ENCODE assay signal across 2 cellular contexts in the genomic region with DNA sequence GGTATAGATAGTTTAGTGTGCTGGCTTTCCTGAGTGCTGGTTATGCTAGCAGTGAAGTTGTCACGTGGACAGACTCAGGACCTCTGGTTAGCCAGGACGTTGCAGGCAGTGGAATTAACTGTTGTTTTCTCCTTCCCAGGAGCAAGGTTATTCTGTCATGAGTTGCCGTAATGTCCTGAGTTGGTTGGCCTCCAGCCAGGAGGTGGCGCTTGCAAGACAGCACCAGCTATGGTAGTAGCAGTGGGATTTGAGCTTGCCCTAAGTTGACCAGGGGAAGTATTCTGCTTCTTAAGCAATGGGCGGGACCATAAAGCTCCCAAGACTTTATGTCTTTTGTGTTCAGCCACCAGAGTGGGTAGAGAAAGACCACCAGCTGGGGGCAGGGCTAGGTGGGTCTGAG.
TF ChIP-seq lines count a peak whose summit lies in the region.

No MANE protein-coding gene starts in this region.

TF ChIP-seq in HepG2, 621 proteins besides CTCF, POLR2A, EP300 and RAD21:
- TF ChIP-seq ZBTB25 (CRISPR knock-in tag; IDR thresholded peaks at IDR 0.05): no peak
- TF ChIP-seq, protein P1, sequence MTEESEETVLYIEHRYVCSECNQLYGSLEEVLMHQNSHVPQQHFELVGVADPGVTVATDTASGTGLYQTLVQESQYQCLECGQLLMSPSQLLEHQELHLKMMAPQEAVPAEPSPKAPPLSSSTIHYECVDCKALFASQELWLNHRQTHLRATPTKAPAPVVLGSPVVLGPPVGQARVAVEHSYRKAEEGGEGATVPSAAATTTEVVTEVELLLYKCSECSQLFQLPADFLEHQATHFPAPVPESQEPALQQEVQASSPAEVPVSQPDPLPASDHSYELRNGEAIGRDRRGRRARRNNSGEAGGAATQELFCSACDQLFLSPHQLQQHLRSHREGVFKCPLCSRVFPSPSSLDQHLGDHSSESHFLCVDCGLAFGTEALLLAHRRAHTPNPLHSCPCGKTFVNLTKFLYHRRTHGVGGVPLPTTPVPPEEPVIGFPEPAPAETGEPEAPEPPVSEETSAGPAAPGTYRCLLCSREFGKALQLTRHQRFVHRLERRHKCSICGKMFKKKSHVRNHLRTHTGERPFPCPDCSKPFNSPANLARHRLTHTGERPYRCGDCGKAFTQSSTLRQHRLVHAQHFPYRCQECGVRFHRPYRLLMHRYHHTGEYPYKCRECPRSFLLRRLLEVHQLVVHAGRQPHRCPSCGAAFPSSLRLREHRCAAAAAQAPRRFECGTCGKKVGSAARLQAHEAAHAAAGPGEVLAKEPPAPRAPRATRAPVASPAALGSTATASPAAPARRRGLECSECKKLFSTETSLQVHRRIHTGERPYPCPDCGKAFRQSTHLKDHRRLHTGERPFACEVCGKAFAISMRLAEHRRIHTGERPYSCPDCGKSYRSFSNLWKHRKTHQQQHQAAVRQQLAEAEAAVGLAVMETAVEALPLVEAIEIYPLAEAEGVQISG (CRISPR knock-in tag; IDR thresholded peaks at IDR 0.05): peak; percentile 28; the same call in 1 of the 2 replicates

TF ChIP-seq in WTC11, 78 proteins besides CTCF, POLR2A, EP300 and RAD21:
- no peak for TF ChIP-seq HMGXB4 (CRISPR knock-in tag; IDR thresholded peaks at IDR 0.05)
- no peak for TF ChIP-seq NR1H2 (CRISPR knock-in tag; IDR thresholded peaks at IDR 0.05)
- no peak for TF ChIP-seq ZBTB43 (CRISPR knock-in tag; IDR thresholded peaks at IDR 0.05)
- TF ChIP-seq CREM (CRISPR knock-in tag; IDR thresholded peaks at IDR 0.05): no peak
- no peak for TF ChIP-seq EMX1 (CRISPR knock-in tag; IDR thresholded peaks at IDR 0.05)
- no peak for TF ChIP-seq ZNF317 (CRISPR knock-in tag; IDR thresholded peaks at IDR 0.05; ENCODE audit: borderline replicate concordance, low read depth)
- TF ChIP-seq, protein P2, sequence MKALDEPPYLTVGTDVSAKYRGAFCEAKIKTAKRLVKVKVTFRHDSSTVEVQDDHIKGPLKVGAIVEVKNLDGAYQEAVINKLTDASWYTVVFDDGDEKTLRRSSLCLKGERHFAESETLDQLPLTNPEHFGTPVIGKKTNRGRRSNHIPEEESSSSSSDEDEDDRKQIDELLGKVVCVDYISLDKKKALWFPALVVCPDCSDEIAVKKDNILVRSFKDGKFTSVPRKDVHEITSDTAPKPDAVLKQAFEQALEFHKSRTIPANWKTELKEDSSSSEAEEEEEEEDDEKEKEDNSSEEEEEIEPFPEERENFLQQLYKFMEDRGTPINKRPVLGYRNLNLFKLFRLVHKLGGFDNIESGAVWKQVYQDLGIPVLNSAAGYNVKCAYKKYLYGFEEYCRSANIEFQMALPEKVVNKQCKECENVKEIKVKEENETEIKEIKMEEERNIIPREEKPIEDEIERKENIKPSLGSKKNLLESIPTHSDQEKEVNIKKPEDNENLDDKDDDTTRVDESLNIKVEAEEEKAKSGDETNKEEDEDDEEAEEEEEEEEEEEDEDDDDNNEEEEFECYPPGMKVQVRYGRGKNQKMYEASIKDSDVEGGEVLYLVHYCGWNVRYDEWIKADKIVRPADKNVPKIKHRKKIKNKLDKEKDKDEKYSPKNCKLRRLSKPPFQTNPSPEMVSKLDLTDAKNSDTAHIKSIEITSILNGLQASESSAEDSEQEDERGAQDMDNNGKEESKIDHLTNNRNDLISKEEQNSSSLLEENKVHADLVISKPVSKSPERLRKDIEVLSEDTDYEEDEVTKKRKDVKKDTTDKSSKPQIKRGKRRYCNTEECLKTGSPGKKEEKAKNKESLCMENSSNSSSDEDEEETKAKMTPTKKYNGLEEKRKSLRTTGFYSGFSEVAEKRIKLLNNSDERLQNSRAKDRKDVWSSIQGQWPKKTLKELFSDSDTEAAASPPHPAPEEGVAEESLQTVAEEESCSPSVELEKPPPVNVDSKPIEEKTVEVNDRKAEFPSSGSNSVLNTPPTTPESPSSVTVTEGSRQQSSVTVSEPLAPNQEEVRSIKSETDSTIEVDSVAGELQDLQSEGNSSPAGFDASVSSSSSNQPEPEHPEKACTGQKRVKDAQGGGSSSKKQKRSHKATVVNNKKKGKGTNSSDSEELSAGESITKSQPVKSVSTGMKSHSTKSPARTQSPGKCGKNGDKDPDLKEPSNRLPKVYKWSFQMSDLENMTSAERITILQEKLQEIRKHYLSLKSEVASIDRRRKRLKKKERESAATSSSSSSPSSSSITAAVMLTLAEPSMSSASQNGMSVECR (CRISPR knock-in tag; IDR thresholded peaks at IDR 0.05; ENCODE audit: borderline replicate concordance): no peak
- TF ChIP-seq, protein P3, sequence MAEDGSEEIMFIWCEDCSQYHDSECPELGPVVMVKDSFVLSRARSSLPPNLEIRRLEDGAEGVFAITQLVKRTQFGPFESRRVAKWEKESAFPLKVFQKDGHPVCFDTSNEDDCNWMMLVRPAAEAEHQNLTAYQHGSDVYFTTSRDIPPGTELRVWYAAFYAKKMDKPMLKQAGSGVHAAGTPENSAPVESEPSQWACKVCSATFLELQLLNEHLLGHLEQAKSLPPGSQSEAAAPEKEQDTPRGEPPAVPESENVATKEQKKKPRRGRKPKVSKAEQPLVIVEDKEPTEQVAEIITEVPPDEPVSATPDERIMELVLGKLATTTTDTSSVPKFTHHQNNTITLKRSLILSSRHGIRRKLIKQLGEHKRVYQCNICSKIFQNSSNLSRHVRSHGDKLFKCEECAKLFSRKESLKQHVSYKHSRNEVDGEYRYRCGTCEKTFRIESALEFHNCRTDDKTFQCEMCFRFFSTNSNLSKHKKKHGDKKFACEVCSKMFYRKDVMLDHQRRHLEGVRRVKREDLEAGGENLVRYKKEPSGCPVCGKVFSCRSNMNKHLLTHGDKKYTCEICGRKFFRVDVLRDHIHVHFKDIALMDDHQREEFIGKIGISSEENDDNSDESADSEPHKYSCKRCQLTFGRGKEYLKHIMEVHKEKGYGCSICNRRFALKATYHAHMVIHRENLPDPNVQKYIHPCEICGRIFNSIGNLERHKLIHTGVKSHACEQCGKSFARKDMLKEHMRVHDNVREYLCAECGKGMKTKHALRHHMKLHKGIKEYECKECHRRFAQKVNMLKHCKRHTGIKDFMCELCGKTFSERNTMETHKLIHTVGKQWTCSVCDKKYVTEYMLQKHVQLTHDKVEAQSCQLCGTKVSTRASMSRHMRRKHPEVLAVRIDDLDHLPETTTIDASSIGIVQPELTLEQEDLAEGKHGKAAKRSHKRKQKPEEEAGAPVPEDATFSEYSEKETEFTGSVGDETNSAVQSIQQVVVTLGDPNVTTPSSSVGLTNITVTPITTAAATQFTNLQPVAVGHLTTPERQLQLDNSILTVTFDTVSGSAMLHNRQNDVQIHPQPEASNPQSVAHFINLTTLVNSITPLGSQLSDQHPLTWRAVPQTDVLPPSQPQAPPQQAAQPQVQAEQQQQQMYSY (CRISPR knock-in tag; IDR thresholded peaks at IDR 0.05): no peak
- TF ChIP-seq CBFB (CRISPR knock-in tag; IDR thresholded peaks at IDR 0.05; ENCODE audit: low read depth): no peak
- no peak for TF ChIP-seq ELF4 (CRISPR knock-in tag; IDR thresholded peaks at IDR 0.05; ENCODE audit: low read depth)
